In genomic region chr2:85933753-85934594, GRCh38 we compare ENCODE assay signal across 12 cellular contexts. TPM values are rescaled to one million over a fixed set of nuclear protein-coding genes. Genes with fewer than 3 reads are reported as not detected.
DNase-seq lines count a peak whose midpoint lies in the region; ATAC-seq, FAIRE-seq and TF ChIP-seq lines count a peak whose summit lies in the region.
"Had no signal": no experiment of that assay in that cellular context is flagged by ENCODE, and none has a peak within 500 bp of the region (broad histone marks: within the 10 kb centered on the region; RNA-seq: fewer than 3 reads in every experiment).

No MANE protein-coding gene starts in this region.

- H3K79me2 ChIP-seq in KMS-11 (ENCODE audit: insufficient read depth, low read depth) (no peaks in the 10 kb centered on the region), K562 (ENCODE audit: control insufficient read depth, insufficient read depth, low read length) (no peaks in the 10 kb centered on the region)

- H3K27me3 ChIP-seq in BJ (ENCODE audit: control insufficient read depth, insufficient read depth, low read length): no peaks in the 10 kb centered on the region
- no peaks in the 10 kb centered on the region for H3K27me3 ChIP-seq in KMS-11 (ENCODE audit: insufficient read depth, low read depth)
- no peaks in the 10 kb centered on the region for H3K27me3 ChIP-seq in K562 (ENCODE audit: control insufficient read depth in 2 of 2, insufficient read depth in 2 of 2, low read length in 2 of 2)
- H3K27me3 ChIP-seq in mesenchymal stem cell (ENCODE audit: control insufficient read depth in 1 of 2, insufficient read depth in 1 of 2, low read length in 2 of 2): no peaks in the 10 kb centered on the region

- DNase-seq in BJ (ENCODE audit: low read depth) (peak; percentile 44), K562 (ENCODE audit: extremely low read depth in 1 of 4, low spot score in 3 of 4) (peak; percentile 73 to 92 (median 81)), mesenchymal stem cell (peak; percentile 92), DMS 273 treated with DMSO at 0.1 percent for 48 hours (lab: John Stamatoyannopoulos, UW) (no peak), NCI-H2107 (lab: John Stamatoyannopoulos, UW) (no peak), NCI-H2171 treated with DMSO at 0.1 percent for 48 hours (lab: John Stamatoyannopoulos, UW) (no peak)
- DNase-seq: activated T-cell treated with anti-CD3 and anti-CD28 coated beads, Interleukin-2, amount 50 U/mL, for 1 hour; hypothalamus had no signal

- H3K18ac ChIP-seq in mesenchymal stem cell (ENCODE audit: low read depth in 1 of 2, low read length in 2 of 2): peak overlapping the region; percentile 78 to 83

- H3K27ac ChIP-seq in KMS-11: no peak overlapping the region
- H3K27ac ChIP-seq in K562 (ENCODE audit: extremely low read depth, low read depth, low read length): peak overlapping the region; percentile 31; the same call in 1 of the 3 replicates
- peak overlapping the region; percentile 57 for H3K27ac ChIP-seq in mesenchymal stem cell (ENCODE audit: low read length, poor library complexity, severe bottlenecking)
- H3K27ac ChIP-seq: thoracic aorta had no signal

- peak overlapping the region; percentile 14; the same call in 1 of the 2 replicates for H3K4me2 ChIP-seq in KMS-11
- peak overlapping the region; percentile 30; the same call in 1 of the 2 replicates for H3K4me2 ChIP-seq in K562 (ENCODE audit: insufficient read depth, low read length)
- H3K4me2 ChIP-seq in mesenchymal stem cell (ENCODE audit: low read length, poor library complexity, severe bottlenecking): no peak overlapping the region

- in situ Hi-C loops in K562 (cut with MboI): no loop called here

- no peak for TF ChIP-seq CTCF in BJ (IDR thresholded peaks at IDR 0.05; ENCODE audit: insufficient read depth, low read depth, low read length)
- no peak for TF ChIP-seq CTCF in KMS-11 (conservative IDR thresholded peaks at IDR 0.05; ENCODE audit: low read depth, low read length)
- TF ChIP-seq CTCF in K562 (IDR thresholded peaks at IDR 0.05 in 2 of 3, conservative IDR thresholded peaks at IDR 0.05 in 1 of 3; ENCODE audit: insufficient read depth in 2 of 3, low read depth in 1 of 3, low read length in 3 of 3): no peak

- peak overlapping the region; percentile 83 for H2BK15ac ChIP-seq in mesenchymal stem cell (ENCODE audit: low read depth, poor library complexity, severe bottlenecking)

- H2BK120ac ChIP-seq in mesenchymal stem cell (ENCODE audit: low read depth, low read length): peak overlapping the region; percentile 73

- TF ChIP-seq POLR2A in K562 (conservative IDR thresholded peaks at IDR 0.05): no peak

- POLR2A ChIA-PET in BJ (lab: Charles Lee) (no interaction called here), K562 (lab: Yijun Ruan, JAX) (no interaction called here)

- H4K91ac ChIP-seq in mesenchymal stem cell (ENCODE audit: low read length): no peak overlapping the region

- WGBS in K562 (ENCODE audit: insufficient coverage, low coverage, missing lambda C conversion rate): 0% methylated on average over 5 of the region's 7 CpGs
- WGBS in mesenchymal stem cell: 34% methylated on average over 7 of the region's 7 CpGs

- no peaks in the 10 kb centered on the region for H3K79me1 ChIP-seq in mesenchymal stem cell (replicated peaks; ENCODE audit: low read length, poor library complexity, severe bottlenecking)

- H2BK5ac ChIP-seq in mesenchymal stem cell (ENCODE audit: low read depth, low read length, poor library complexity, severe bottlenecking): no peak overlapping the region

- H3K9ac ChIP-seq in KMS-11 (no peak overlapping the region), K562 (ENCODE audit: insufficient read depth in 1 of 2, low read depth in 2 of 2, low read length in 2 of 2) (peak overlapping the region in 1 of 2 experiments; percentile 30; a peak in 2 of 4 replicates), mesenchymal stem cell (ENCODE audit: low read length) (peak overlapping the region; percentile 65)

- no peaks in the 10 kb centered on the region for H3K9me1 ChIP-seq in K562 (ENCODE audit: control insufficient read depth, insufficient read depth, low read length)

- no peaks in the 10 kb centered on the region for H4K20me1 ChIP-seq in KMS-11 (ENCODE audit: insufficient read depth)
- no peaks in the 10 kb centered on the region for H4K20me1 ChIP-seq in K562 (replicated peaks; ENCODE audit: control insufficient read depth, insufficient read depth, low read length)

- H3K9me3 ChIP-seq in K562 (replicated peaks; ENCODE audit: control insufficient read depth, insufficient read depth, low read depth, low read length) (no peaks in the 10 kb centered on the region), mesenchymal stem cell (ENCODE audit: control insufficient read depth, low read length) (no peaks in the 10 kb centered on the region)
- H3K9me3 ChIP-seq: thoracic aorta had no signal

- H3K23ac ChIP-seq in mesenchymal stem cell (ENCODE audit: low read length in 2 of 2): no peak overlapping the region

- H2BK12ac ChIP-seq in mesenchymal stem cell (ENCODE audit: low read length in 2 of 2): peak overlapping the region; percentile 24 to 75

- H2AFZ ChIP-seq in KMS-11 (ENCODE audit: low read depth) (peak overlapping the region; percentile 24), K562 (ENCODE audit: low read depth, low read length) (peak overlapping the region; percentile 11; the same call in 1 of the 2 replicates), mesenchymal stem cell (ENCODE audit: low read depth, low read length) (no peak overlapping the region)

- BruUV-seq in K562 (replicated peaks; lab: Mats Ljungman, UMichigan): no TSS peak

- CTCF ChIA-PET in BJ (lab: Yijun Ruan, JAX) (no interaction called here), K562 (lab: Yijun Ruan, JAX; ENCODE audit: low intra/inter-chr PET ratio) (no interaction called here)

- H3K36me3 ChIP-seq in BJ (ENCODE audit: control insufficient read depth, insufficient read depth, low read length): no peaks in the 10 kb centered on the region
- H3K36me3 ChIP-seq in KMS-11 (ENCODE audit: insufficient read depth): no peaks in the 10 kb centered on the region
- H3K36me3 ChIP-seq in K562 (ENCODE audit: control insufficient read depth, insufficient read depth, low read length): no peaks in the 10 kb centered on the region
- no peaks in the 10 kb centered on the region for H3K36me3 ChIP-seq in mesenchymal stem cell (ENCODE audit: control insufficient read depth in 1 of 2, insufficient read depth in 2 of 2, low read depth in 1 of 2, low read length in 2 of 2)
- H3K36me3 ChIP-seq: thoracic aorta had no signal

- H3K14ac ChIP-seq in mesenchymal stem cell (ENCODE audit: low read length in 2 of 2): no peak overlapping the region

- peak overlapping the region in 1 of 2 experiments; percentile 43 for H3K4ac ChIP-seq in mesenchymal stem cell (ENCODE audit: low read depth in 1 of 2, low read length in 2 of 2)

- peak; percentile 99 for FAIRE-seq in K562 (lab: Jason Lieb, UNC)

- ATAC-seq in K562: peak; percentile 96
- no peak for ATAC-seq in HG03280 (IDR thresholded peaks at IDR 0.05; ENCODE audit: unreplicated experiment)
- ATAC-seq: Panc1 had no signal

- H2AK5ac ChIP-seq in mesenchymal stem cell (ENCODE audit: low read length, severe bottlenecking): peak overlapping the region; percentile 59

- TF ChIP-seq RAD21 in K562 (CRISPR knock-in tag; conservative IDR thresholded peaks at IDR 0.05 in 1 of 2, IDR thresholded peaks at IDR 0.05 in 1 of 2): peak in 1 of 2 experiments; percentile 21; a peak in 1 of 4 replicates

- intact Hi-C loops in K562 (cut with micrococcal nuclease): loop anchor here (2.0 kb wide), 3 partner anchors 19 to 67 kb away; partner anchors contain the start of gene ST3GAL5

- TF ChIP-seq EP300 in K562 (IDR thresholded peaks at IDR 0.05; ENCODE audit: low read length): peak; percentile 96

- H3K4me1 ChIP-seq in KMS-11 (ENCODE audit: low read depth, poor library complexity, severe bottlenecking) (peaks cover 14% of the 10 kb centered on the region), K562 (replicated peaks in 1 of 2; ENCODE audit: control insufficient read depth in 2 of 2, insufficient read depth in 2 of 2, low read length in 2 of 2) (peaks cover 12 to 17% of the 10 kb centered on the region in 2 experiments; a peak in 4 of 5 replicates), mesenchymal stem cell (ENCODE audit: control insufficient read depth, insufficient read depth, low read depth, low read length) (peaks cover 23% of the 10 kb centered on the region)

- H4K8ac ChIP-seq in mesenchymal stem cell (ENCODE audit: low read length): no peak overlapping the region

- H3K4me3 ChIP-seq in BJ (ENCODE audit: low read depth, low read length) (no peak overlapping the region), KMS-11 (IDR thresholded peaks at IDR 0.05; ENCODE audit: insufficient read depth, low read depth, low read length) (no peak overlapping the region), K562 (no peak overlapping the region), mesenchymal stem cell (ENCODE audit: insufficient read depth in 1 of 2, low read depth in 1 of 2, low read length in 2 of 2) (no peak overlapping the region)
- H3K4me3 ChIP-seq: thoracic aorta had no signal

TF ChIP-seq in K562, 482 proteins besides CTCF, POLR2A, EP300 and RAD21 (continues in another document):
- TF ChIP-seq ZNF830 (CRISPR knock-in tag; IDR thresholded peaks at IDR 0.05) (no peak), NFYB (IDR thresholded peaks at IDR 0.05; ENCODE audit: extremely low read depth, insufficient read length) (no peak)

RNA-seq across cellular contexts. Expression of gene ST3GAL5, which starts 45.2 kb away (rescaled TPM):
- polyA plus RNA-seq in BJ (2011; rRNA removed) (16.0 and 19.7 TPM in 2 replicates), K562 (2011; rRNA removed) (7.9 and 10.0 TPM in 2 replicates), K562 (2014; fragmentation: Illumina TruSeq; extraction: Trizol) (3.5 and 4.1 TPM in 2 replicates), K562 (2014; fragmentation: Nextera tagmentation; extraction: Ambion mirVana) (1 to 10 TPM; 1.6 to 1.8 TPM), K562 (2014; rRNA removed) (3.1 and 4.4 TPM in 2 replicates)
- polyA minus RNA-seq in BJ (2011; rRNA and poly(A)+ RNA removed): 9.9 and 10.0 TPM in 2 replicates
- 39.5 and 67.1 TPM in 2 replicates for total RNA-seq in K562 (2011; cell fraction: chromatin; rRNA removed; ENCODE audit: low replicate concordance)
- total RNA-seq in K562 (2011; cell fraction: nucleolus; rRNA removed): 22.7 and 28.6 TPM in 2 replicates
- total RNA-seq in K562 (2011; cell fraction: nucleoplasm; rRNA removed): 36.4 and 54.3 TPM in 2 replicates
- total RNA-seq in K562 (2014; rRNA removed) (4.1 and 6.3 TPM in 2 replicates), K562 (2014; rRNA removed; fragmentation: Illumina TruSeq; extraction: Trizol) (4.4 and 4.9 TPM in 2 replicates), K562 (2015; rRNA removed; fragmentation: Illumina TruSeq; extraction: Trizol) (2.9 and 3.6 TPM in 2 replicates), K562 (2021) (4.0 and 4.2 TPM in 2 replicates)
- polyA plus RNA-seq in K562 (2011; cell fraction: cytosol; rRNA removed): 2.8 and 4.2 TPM in 2 replicates
- polyA plus RNA-seq in K562 (2011; cell fraction: nucleus; rRNA removed): 7.7 and 8.6 TPM in 2 replicates
- polyA plus RNA-seq in K562 (2012): 2.7 and 8.7 TPM in 2 replicates
- polyA minus RNA-seq in K562 (2011; rRNA and poly(A)+ RNA removed): 11.3 and 14.3 TPM in 2 replicates
- polyA minus RNA-seq in K562 (2011; cell fraction: cytosol; rRNA and poly(A)+ RNA removed): 2.3 and 3.1 TPM in 2 replicates
- polyA minus RNA-seq in K562 (2011; cell fraction: nucleus; rRNA and poly(A)+ RNA removed): 6.5 and 12.1 TPM in 2 replicates
- polyA plus RNA-seq in mesenchymal stem cell (2013, experiment 1 of 2): 135 TPM
- polyA plus RNA-seq in mesenchymal stem cell (2013, experiment 2 of 2): 140 TPM

Comparison
In these comparisons a context has a peak if more than half of its experiments do, and no peak if none do; other contexts are left out.
1. DNase-seq: peak in BJ (single experiment), K562 (4 of 4) and mesenchymal stem cell (single experiment); none in DMS 273 treated with DMSO at 0.1 percent for 48 hours (single experiment), NCI-H2107 (single experiment) and NCI-H2171 treated with DMSO at 0.1 percent for 48 hours (single experiment).